ENCODE assay signal across 28 cellular contexts in genomic region chr4:103292959-103293358, GRCh38.
"Had no signal": no experiment of that assay in that cellular context is flagged by ENCODE, and none has a peak within 500 bp of the region (broad histone marks: within the 10 kb centered on the region; RNA-seq: fewer than 3 reads in every experiment).

No MANE protein-coding gene starts in this region.

- H3K4me3 Mint-ChIP-seq: activated CD4-positive, alpha-beta memory T cell treated with anti-CD3 and anti-CD28 coated beads, Interleukin-2, amount 10 ng/mL, durations not matched to agents 7 days and 5 days; activated CD4-positive, alpha-beta T cell treated with anti-CD3 and anti-CD28 coated beads, Interleukin-2, amount 10 ng/mL, durations not matched to agents 7 days and 5 days; activated naive CD4-positive, alpha-beta T cell treated with anti-CD3 and anti-CD28 coated beads, Interleukin-2, amount 10 ng/mL, durations not matched to agents 7 days and 5 days; activated naive CD8-positive, alpha-beta T cell treated with anti-CD3 and anti-CD28 coated beads, Interleukin-2, amount 10 ng/mL, durations not matched to agents 7 days and 5 days; activated T-cell treated with anti-CD3 and anti-CD28 coated beads, Interleukin-2, amount 50 U/mL, for 24 hours; activated T-cell treated with anti-CD3 and anti-CD28 coated beads, Interleukin-2, amount 50 U/mL, for 72 hours; brain; central memory CD8-positive, alpha-beta T cell; dendritic cell treated with granulocyte-macrophage colony-stimulating factor and Interleukin-4, amounts not matched to agents 40 ng/mL and 50 ng/mL, for 4 days; endodermal cell had no signal

- H3K4me1 ChIP-seq: ascending aorta, breast epithelium had no signal

- H3K36me3 ChIP-seq: ascending aorta, breast epithelium had no signal

- H3K27ac ChIP-seq: ascending aorta, breast epithelium, coronary artery, dorsolateral prefrontal cortex had no signal

- H3K27me3 ChIP-seq: ascending aorta, breast epithelium, dorsolateral prefrontal cortex had no signal

- H3K27ac Mint-ChIP-seq: activated CD4-positive, alpha-beta memory T cell treated with anti-CD3 and anti-CD28 coated beads, Interleukin-2, amount 10 ng/mL, durations not matched to agents 7 days and 5 days; activated CD4-positive, alpha-beta T cell treated with anti-CD3 and anti-CD28 coated beads, Interleukin-2, amount 10 ng/mL, durations not matched to agents 7 days and 5 days; activated naive CD4-positive, alpha-beta T cell treated with anti-CD3 and anti-CD28 coated beads, Interleukin-2, amount 10 ng/mL, durations not matched to agents 7 days and 5 days; activated naive CD4-positive, alpha-beta T cell treated with anti-CD3 and anti-CD28 coated beads, Interleukin-2, amount 50 U/mL, for 72 hours; activated naive CD8-positive, alpha-beta T cell treated with anti-CD3 and anti-CD28 coated beads, Interleukin-2, amount 10 ng/mL, durations not matched to agents 7 days and 5 days; activated T-cell treated with anti-CD3 and anti-CD28 coated beads, Interleukin-2, amount 50 U/mL, for 24 hours; activated T-cell treated with anti-CD3 and anti-CD28 coated beads, Interleukin-2, amount 50 U/mL, for 72 hours; brain; dendritic cell treated with granulocyte-macrophage colony-stimulating factor and Interleukin-4, amounts not matched to agents 40 ng/mL and 50 ng/mL, for 4 days; endodermal cell had no signal

- H3K27me3 Mint-ChIP-seq: activated CD4-positive, alpha-beta T cell treated with anti-CD3 and anti-CD28 coated beads, Interleukin-2, amount 10 ng/mL, durations not matched to agents 7 days and 5 days; activated naive CD4-positive, alpha-beta T cell treated with anti-CD3 and anti-CD28 coated beads, Interleukin-2, amount 10 ng/mL, durations not matched to agents 7 days and 5 days; activated naive CD8-positive, alpha-beta T cell treated with anti-CD3 and anti-CD28 coated beads, Interleukin-2, amount 10 ng/mL, durations not matched to agents 7 days and 5 days; activated T-cell treated with anti-CD3 and anti-CD28 coated beads, Interleukin-2, amount 50 U/mL, for 24 hours; central memory CD8-positive, alpha-beta T cell; dendritic cell treated with granulocyte-macrophage colony-stimulating factor and Interleukin-4, amounts not matched to agents 40 ng/mL and 50 ng/mL, for 4 days had no signal

- H3K9me3 Mint-ChIP-seq: activated CD4-positive, alpha-beta memory T cell treated with anti-CD3 and anti-CD28 coated beads, Interleukin-2, amount 10 ng/mL, durations not matched to agents 7 days and 5 days; activated CD4-positive, alpha-beta T cell treated with anti-CD3 and anti-CD28 coated beads, Interleukin-2, amount 10 ng/mL, durations not matched to agents 7 days and 5 days; activated naive CD4-positive, alpha-beta T cell treated with anti-CD3 and anti-CD28 coated beads, Interleukin-2, amount 10 ng/mL, durations not matched to agents 7 days and 5 days; activated naive CD4-positive, alpha-beta T cell treated with anti-CD3 and anti-CD28 coated beads, Interleukin-2, amount 50 U/mL, for 72 hours; activated naive CD8-positive, alpha-beta T cell treated with anti-CD3 and anti-CD28 coated beads, Interleukin-2, amount 10 ng/mL, durations not matched to agents 7 days and 5 days; activated T-cell treated with anti-CD3 and anti-CD28 coated beads, Interleukin-2, amount 50 U/mL, for 24 hours; dendritic cell treated with granulocyte-macrophage colony-stimulating factor and Interleukin-4, amounts not matched to agents 40 ng/mL and 50 ng/mL, for 4 days had no signal

- H3K9me3 ChIP-seq: ascending aorta, breast epithelium had no signal

- DNase-seq: activated CD4-positive, alpha-beta memory T cell treated with anti-CD3 and anti-CD28 coated beads, Interleukin-2, amount 10 ng/mL, durations not matched to agents 7 days and 5 days; activated CD4-positive, alpha-beta T cell treated with anti-CD3 and anti-CD28 coated beads for 1 hour; activated CD4-positive, alpha-beta T cell treated with anti-CD3 and anti-CD28 coated beads for 4 hours; activated CD4-positive, alpha-beta T cell treated with anti-CD3 and anti-CD28 coated beads, Interleukin-2, amount 10 ng/mL, durations not matched to agents 7 days and 5 days; activated CD4-positive, alpha-beta T cell treated with anti-CD3 and anti-CD28 coated beads, Interleukin-2, amount 50 U/mL, for 4 hours; activated CD8-positive, alpha-beta memory T cell treated with anti-CD3 and anti-CD28 coated beads, Interleukin-2, amount 50 U/mL, for 48 hours; activated gamma-delta T cell; activated naive CD4-positive, alpha-beta T cell; activated naive CD4-positive, alpha-beta T cell treated with anti-CD3 and anti-CD28 coated beads, Interleukin-2, amount 10 ng/mL, durations not matched to agents 7 days and 5 days; activated naive CD8-positive, alpha-beta T cell treated with anti-CD3 and anti-CD28 coated beads, Interleukin-2, amount 10 ng/mL, durations not matched to agents 7 days and 5 days; activated T-cell treated with anti-CD3 and anti-CD28 coated beads for 4 hours; activated T-cell treated with anti-CD3 and anti-CD28 coated beads, Interleukin-2, amount 50 U/mL, for 24 hours; activated T-cell treated with anti-CD3 and anti-CD28 coated beads, Interleukin-2, amount 50 U/mL, for 72 hours; dorsolateral prefrontal cortex; effector memory CD4-positive, alpha-beta T cell; endodermal cell; foreskin fibroblast; head of caudate nucleus; T-helper 2 cell had no signal

- H3K36me3 Mint-ChIP-seq: activated naive CD4-positive, alpha-beta T cell treated with anti-CD3 and anti-CD28 coated beads, Interleukin-2, amount 10 ng/mL, durations not matched to agents 7 days and 5 days; activated naive CD4-positive, alpha-beta T cell treated with anti-CD3 and anti-CD28 coated beads, Interleukin-2, amount 50 U/mL, for 72 hours; activated naive CD8-positive, alpha-beta T cell treated with anti-CD3 and anti-CD28 coated beads, Interleukin-2, amount 10 ng/mL, durations not matched to agents 7 days and 5 days; brain had no signal

- FAIRE-seq: frontal cortex had no signal

- H3K4me3 ChIP-seq: ascending aorta, breast epithelium, coronary artery, dorsolateral prefrontal cortex had no signal

- H3K4me1 Mint-ChIP-seq: activated CD4-positive, alpha-beta memory T cell treated with anti-CD3 and anti-CD28 coated beads, Interleukin-2, amount 10 ng/mL, durations not matched to agents 7 days and 5 days; activated CD4-positive, alpha-beta T cell treated with anti-CD3 and anti-CD28 coated beads, Interleukin-2, amount 10 ng/mL, durations not matched to agents 7 days and 5 days; activated naive CD4-positive, alpha-beta T cell treated with anti-CD3 and anti-CD28 coated beads, Interleukin-2, amount 10 ng/mL, durations not matched to agents 7 days and 5 days; activated naive CD8-positive, alpha-beta T cell treated with anti-CD3 and anti-CD28 coated beads, Interleukin-2, amount 10 ng/mL, durations not matched to agents 7 days and 5 days; central memory CD8-positive, alpha-beta T cell had no signal

- ATAC-seq: activated naive CD4-positive, alpha-beta T cell treated with anti-CD3 and anti-CD28 coated beads, Interleukin-2, amount 50 U/mL, for 72 hours; activated T-cell treated with anti-CD3 and anti-CD28 coated beads, Interleukin-2, amount 50 U/mL, for 72 hours; esophagus mucosa had no signal
